8 cellular contexts compared by ENCODE assay signal in the genomic region with DNA sequence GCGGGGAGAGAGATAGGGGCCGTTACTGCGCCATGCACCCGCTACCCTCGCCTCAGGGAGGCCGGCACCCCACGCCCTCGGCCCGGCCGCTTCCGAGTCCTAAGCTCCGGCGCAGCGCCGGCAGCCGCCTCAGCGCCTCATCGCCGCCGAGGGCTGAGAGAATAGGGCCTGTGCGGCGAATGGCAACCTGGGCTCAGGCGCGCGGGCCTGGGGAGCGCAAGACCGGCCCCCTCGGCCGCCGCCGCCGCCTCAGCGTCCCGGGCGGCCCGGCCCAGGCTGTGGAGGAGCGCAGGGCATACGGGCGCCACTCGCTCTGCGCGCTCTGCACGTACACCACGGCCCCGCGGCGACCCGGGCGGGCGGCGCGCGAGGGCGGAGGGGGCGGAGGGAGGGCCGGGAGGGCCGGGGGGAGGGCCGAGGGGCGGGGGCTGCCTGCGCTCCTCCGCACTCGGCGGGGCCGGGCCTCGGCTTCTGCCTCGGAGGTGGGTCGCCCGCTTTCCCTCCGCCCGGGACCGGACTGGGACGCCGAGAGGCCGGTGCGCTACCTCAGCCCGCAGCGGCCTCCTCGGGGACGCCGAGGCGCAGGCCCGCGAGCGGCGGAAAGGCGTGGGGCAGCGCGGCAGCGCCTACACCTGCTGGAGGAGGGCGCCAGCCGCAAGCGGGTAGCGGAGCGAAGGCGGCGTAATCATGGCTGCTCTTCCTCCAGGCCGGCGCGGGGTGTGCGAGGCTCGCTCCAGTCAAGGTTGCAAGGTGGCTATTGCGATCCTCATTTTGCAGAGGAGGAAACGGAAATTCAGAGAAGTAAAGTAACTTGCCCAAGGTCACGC. TPM values are rescaled to one million over a fixed set of nuclear protein-coding genes. Genes with fewer than 3 reads are reported as not detected.
A peak's percentile ranks its signal among the peaks of the same experiment; 100 is the strongest.
DNase-seq lines count a peak whose midpoint lies in the region; ATAC-seq and TF ChIP-seq lines count a peak whose summit lies in the region.

Gene EGLN1 (minus strand): TSS at position 317 of the 827 bp plus-strand sequence. CDS start 399 bp downstream, outside the sequence.

- peaks cover 49% of the 10 kb centered on the region for H3K4me1 ChIP-seq in DND-41 (ENCODE audit: insufficient read depth, low read length)

- H3K36me3 Mint-ChIP-seq in activated T-helper 1 cell treated with anti-CD3 and anti-CD28 coated beads, Interleukin-12 subunit alpha, Interleukin-12 subunit beta, Interleukin-2, Interleukin-4 antibody, amounts not matched to agents 30 ng/mL and 10 ng/mL and 1 ng/mL, durations not matched to agents 14 hours and 24 hours and 36 hours (ENCODE audit: low read depth) = peaks cover 15% of the 10 kb centered on the region
- H3K36me3 Mint-ChIP-seq in naive thymus-derived CD8-positive, alpha-beta T cell = peaks cover 0 to 18% (median 0%) of the 10 kb centered on the region in 3 donors
- peaks cover 0 to 9% of the 10 kb centered on the region in 2 donors for H3K36me3 Mint-ChIP-seq in stimulated activated naive B cell treated with anti-CD40 and anti-IgM and Interleukin-4, amounts not matched to agents 10 μg/mL and 1 μg/mL and 100 μg/mL, for 72 hours

- DNase-seq in DND-41 (peak; percentile 80), KG1 (lab: John Stamatoyannopoulos, UW) (peak; percentile 90), RPMI7951 (ENCODE audit: low read depth) (peak; percentile 80), fibroblast of gingiva (ENCODE audit: low read depth) (peak; percentile 81)
- peak; percentile 78 for DNase-seq in activated T-helper 1 cell treated with anti-CD3 and anti-CD28 coated beads, Interleukin-12 subunit alpha, Interleukin-12 subunit beta, Interleukin-2, Interleukin-4 antibody, amounts not matched to agents 30 ng/mL and 10 ng/mL and 1 ng/mL, durations not matched to agents 14 hours and 24 hours and 36 hours (ENCODE audit: low spot score)
- DNase-seq in naive thymus-derived CD8-positive, alpha-beta T cell = peak; percentile 74 to 87 (median 82)
- DNase-seq in stimulated activated naive B cell treated with anti-CD40 and anti-IgM and Interleukin-4, amounts not matched to agents 10 μg/mL and 1 μg/mL and 100 μg/mL, for 72 hours = peak; percentile 80

- peak within 1 kb of the TSS; percentile 93 for H3K4me3 Mint-ChIP-seq in activated T-helper 1 cell treated with anti-CD3 and anti-CD28 coated beads, Interleukin-12 subunit alpha, Interleukin-12 subunit beta, Interleukin-2, Interleukin-4 antibody, amounts not matched to agents 30 ng/mL and 10 ng/mL and 1 ng/mL, durations not matched to agents 14 hours and 24 hours and 36 hours
- H3K4me3 Mint-ChIP-seq in naive thymus-derived CD8-positive, alpha-beta T cell = peak within 1 kb of the TSS; percentile 80 to 97 (median 95)
- peak within 1 kb of the TSS; percentile 81 to 91 for H3K4me3 Mint-ChIP-seq in stimulated activated naive B cell treated with anti-CD40 and anti-IgM and Interleukin-4, amounts not matched to agents 10 μg/mL and 1 μg/mL and 100 μg/mL, for 72 hours

- H3K27ac Mint-ChIP-seq in activated T-helper 1 cell treated with anti-CD3 and anti-CD28 coated beads, Interleukin-12 subunit alpha, Interleukin-12 subunit beta, Interleukin-2, Interleukin-4 antibody, amounts not matched to agents 30 ng/mL and 10 ng/mL and 1 ng/mL, durations not matched to agents 14 hours and 24 hours and 36 hours = peak within 1 kb of the TSS; percentile 92
- peak within 1 kb of the TSS; percentile 64 to 97 (median 92) for H3K27ac Mint-ChIP-seq in naive thymus-derived CD8-positive, alpha-beta T cell
- H3K27ac Mint-ChIP-seq in stimulated activated naive B cell treated with anti-CD40 and anti-IgM and Interleukin-4, amounts not matched to agents 10 μg/mL and 1 μg/mL and 100 μg/mL, for 72 hours = peak within 1 kb of the TSS; percentile 96

- peaks cover 48% of the 10 kb centered on the region for H3K79me2 ChIP-seq in DND-41 (ENCODE audit: insufficient read depth, low read length)

- TF ChIP-seq CTCF in DND-41 (IDR thresholded peaks at IDR 0.05; ENCODE audit: borderline replicate concordance, extremely low read depth, low read length, poor library complexity, severe bottlenecking) = peak; percentile 58

- peak within 1 kb of the TSS; percentile 99 for H3K4me2 ChIP-seq in DND-41 (ENCODE audit: insufficient read depth, low read length)

- H3K27me3 Mint-ChIP-seq in activated T-helper 1 cell treated with anti-CD3 and anti-CD28 coated beads, Interleukin-12 subunit alpha, Interleukin-12 subunit beta, Interleukin-2, Interleukin-4 antibody, amounts not matched to agents 30 ng/mL and 10 ng/mL and 1 ng/mL, durations not matched to agents 14 hours and 24 hours and 36 hours (ENCODE audit: insufficient read depth) = peaks cover 18% of the 10 kb centered on the region
- H3K27me3 Mint-ChIP-seq in naive thymus-derived CD8-positive, alpha-beta T cell = no peaks in the 10 kb centered on the region
- H3K27me3 Mint-ChIP-seq in stimulated activated naive B cell treated with anti-CD40 and anti-IgM and Interleukin-4, amounts not matched to agents 10 μg/mL and 1 μg/mL and 100 μg/mL, for 72 hours = no peaks in the 10 kb centered on the region

- POLR2A ChIA-PET in naive thymus-derived CD8-positive, alpha-beta T cell (lab: Charles Lee) = interaction anchor here (0.9 to 3.0 kb wide), 5 partner anchors 10 to 106 kb away, joined by 3 to 37 read pairs (median 5); partner anchors contain the start of genes EXOC8, SPRTN and TSNAX

- peaks cover 51% of the 10 kb centered on the region for H3K4me1 Mint-ChIP-seq in activated T-helper 1 cell treated with anti-CD3 and anti-CD28 coated beads, Interleukin-12 subunit alpha, Interleukin-12 subunit beta, Interleukin-2, Interleukin-4 antibody, amounts not matched to agents 30 ng/mL and 10 ng/mL and 1 ng/mL, durations not matched to agents 14 hours and 24 hours and 36 hours (ENCODE audit: low read depth)
- peaks cover 30 to 49% (median 45%) of the 10 kb centered on the region in 4 donors for H3K4me1 Mint-ChIP-seq in naive thymus-derived CD8-positive, alpha-beta T cell
- peaks cover 15 to 33% of the 10 kb centered on the region in 2 donors for H3K4me1 Mint-ChIP-seq in stimulated activated naive B cell treated with anti-CD40 and anti-IgM and Interleukin-4, amounts not matched to agents 10 μg/mL and 1 μg/mL and 100 μg/mL, for 72 hours

- peak within 1 kb of the TSS; percentile 44 to 92 for H3K4me3 ChIP-seq in DND-41 (ENCODE audit: low read depth in 1 of 2, low read length in 2 of 2)

- peak within 1 kb of the TSS; percentile 76 for H3K9ac ChIP-seq in DND-41 (ENCODE audit: low read depth, low read length)

- H3K36me3 ChIP-seq in DND-41 (ENCODE audit: insufficient read depth, low read length) = peaks cover 17% of the 10 kb centered on the region

- peak within 1 kb of the TSS; percentile 79 for H3K27ac ChIP-seq in DND-41 (ENCODE audit: low read length)

- no peaks in the 10 kb centered on the region for H3K9me3 Mint-ChIP-seq in activated T-helper 1 cell treated with anti-CD3 and anti-CD28 coated beads, Interleukin-12 subunit alpha, Interleukin-12 subunit beta, Interleukin-2, Interleukin-4 antibody, amounts not matched to agents 30 ng/mL and 10 ng/mL and 1 ng/mL, durations not matched to agents 14 hours and 24 hours and 36 hours
- no peaks in the 10 kb centered on the region for H3K9me3 Mint-ChIP-seq in naive thymus-derived CD8-positive, alpha-beta T cell
- H3K9me3 Mint-ChIP-seq in stimulated activated naive B cell treated with anti-CD40 and anti-IgM and Interleukin-4, amounts not matched to agents 10 μg/mL and 1 μg/mL and 100 μg/mL, for 72 hours = no peaks in the 10 kb centered on the region

- peak; percentile 83 for ATAC-seq in DND-41 (ENCODE audit: insufficient read depth, low read depth)
- ATAC-seq in GM21737 (IDR thresholded peaks at IDR 0.05; ENCODE audit: unreplicated experiment) = peak; percentile 79
- peak; percentile 82 to 86 for ATAC-seq in naive thymus-derived CD8-positive, alpha-beta T cell
- ATAC-seq in stimulated activated naive B cell treated with anti-CD40 and anti-IgM and Interleukin-4, amounts not matched to agents 10 μg/mL and 1 μg/mL and 100 μg/mL, for 72 hours (replicated peaks) = peak; percentile 87 to 88

- peaks cover 37% of the 10 kb centered on the region for H4K20me1 ChIP-seq in DND-41 (ENCODE audit: insufficient read depth, low read length)

- H3K9me3 ChIP-seq in DND-41 (ENCODE audit: insufficient read depth, low read length, severe bottlenecking) = no peaks in the 10 kb centered on the region

- intact Hi-C loops in activated T-helper 1 cell treated with anti-CD3 and anti-CD28 coated beads, Interleukin-12 subunit alpha, Interleukin-12 subunit beta, Interleukin-2, Interleukin-4 antibody, amounts not matched to agents 30 ng/mL and 10 ng/mL and 1 ng/mL, durations not matched to agents 14 hours and 24 hours and 36 hours (cut with micrococcal nuclease) = loop anchor here (1.0 to 10.0 kb wide), 10 partner anchors 21 to 557 kb away; partner anchors contain the start of genes C1orf198, GNPAT, SPRTN and TSNAX

- peaks cover 31% of the 10 kb centered on the region for H3K27me3 ChIP-seq in DND-41 (ENCODE audit: insufficient read depth, low read length, poor library complexity)

- peak within 1 kb of the TSS; percentile 92 for H2AFZ ChIP-seq in DND-41 (ENCODE audit: low read depth, low read length)

RNA-seq across cellular contexts. Expression of gene EGLN1, which starts in this region (rescaled TPM):
- 34.2 and 40.1 TPM in 2 replicates for total RNA-seq in RPMI7951 (2014; rRNA removed; shearing (Covaris generic))
- 17.1 and 17.8 TPM in 2 replicates for total RNA-seq in activated T-helper 1 cell treated with anti-CD3 and anti-CD28 coated beads, Interleukin-12 subunit alpha, Interleukin-12 subunit beta, Interleukin-2, Interleukin-4 antibody, amounts not matched to agents 30 ng/mL and 10 ng/mL and 1 ng/mL, durations not matched to agents 14 hours and 24 hours and 36 hours
- 10 to 100 TPM; 32.1 to 32.7 TPM for total RNA-seq in naive thymus-derived CD8-positive, alpha-beta T cell
- 10 to 100 TPM; 17.8 to 27.3 (median 22.8) TPM for polyA plus RNA-seq in naive thymus-derived CD8-positive, alpha-beta T cell

Comparison
In these comparisons a context has a peak if more than half of its experiments do, and no peak if none do; other contexts are left out.
1. Peak in every context shown above with its lines: DNase-seq, ATAC-seq, H3K4me3 ChIP-seq and H3K27ac ChIP-seq.